11 cellular contexts compared by ENCODE assay signal in genomic region chr9:134544388-134545212, GRCh38.
DNase-seq lines count a peak whose midpoint lies in the region; ATAC-seq, FAIRE-seq and TF ChIP-seq lines count a peak whose summit lies in the region.
"Had no signal": no experiment of that assay in that cellular context is flagged by ENCODE, and none has a peak within 500 bp of the region (broad histone marks: within the 10 kb centered on the region; RNA-seq: fewer than 3 reads in every experiment).

No MANE protein-coding gene starts in this region.

- H3K27me3 Mint-ChIP-seq in nephron (ENCODE audit: low read depth): peaks cover 5% of the 10 kb centered on the region

- no peaks in the 10 kb centered on the region for H3K36me3 Mint-ChIP-seq in nephron (ENCODE audit: low read depth)
- H3K36me3 Mint-ChIP-seq: CD8-positive, alpha-beta T cell had no signal

- peak overlapping the region; percentile 66 to 91 (median 80) for H3K27ac Mint-ChIP-seq in nephron
- H3K27ac Mint-ChIP-seq: CD8-positive, alpha-beta T cell had no signal

- no peak for TF ChIP-seq POLR2A in GM12891 (IDR thresholded peaks at IDR 0.05; ENCODE audit: low read depth, low read length)

- no peak for TF ChIP-seq CTCF in fibroblast of villous mesenchyme (IDR thresholded peaks at IDR 0.05; ENCODE audit: insufficient read depth, low read depth, low read length)
- no peak for TF ChIP-seq CTCF in nephron (IDR thresholded peaks at IDR 0.05; ENCODE audit: unreplicated experiment in 3 of 3)

- H3K4me1 Mint-ChIP-seq in nephron: peaks cover 59% of the 10 kb centered on the region

- ATAC-seq in GM21786 (IDR thresholded peaks at IDR 0.05; ENCODE audit: unreplicated experiment): no peak
- no peak for ATAC-seq in GM18519 (IDR thresholded peaks at IDR 0.05; ENCODE audit: low FRiP score, unreplicated experiment)
- ATAC-seq: CD8-positive, alpha-beta T cell had no signal

- peaks cover 2% of the 10 kb centered on the region for H3K9me3 Mint-ChIP-seq in nephron
- H3K9me3 Mint-ChIP-seq: CD8-positive, alpha-beta T cell had no signal

- FAIRE-seq in GM12891 (lab: Jason Lieb, UNC): no peak
- FAIRE-seq: GM19239 had no signal

- H3K4me3 ChIP-seq in fibroblast of villous mesenchyme (ENCODE audit: low read depth, low read length): no peak overlapping the region
- H3K4me3 ChIP-seq: thyroid gland had no signal

- H3K4me3 Mint-ChIP-seq in nephron: no peak overlapping the region
- H3K4me3 Mint-ChIP-seq: CD8-positive, alpha-beta T cell had no signal

- DNase-seq in AG20443 (ENCODE audit: low spot score): peak; percentile 63
- peak; percentile 26 for DNase-seq in RKO (ENCODE audit: low spot score)
- DNase-seq in fibroblast of villous mesenchyme (ENCODE audit: low read depth): peak; percentile 83
- no peak for DNase-seq in cerebellar nuclear complex (lab: John Stamatoyannopoulos, UW)
- no peak for DNase-seq in GM12891 (ENCODE audit: insufficient read length, low spot score)
- DNase-seq: CD8-positive, alpha-beta T cell; thyroid gland had no signal

TF ChIP-seq in GM12891, 5 proteins besides CTCF, POLR2A, EP300 and RAD21:
- TF ChIP-seq PAX5 (IDR thresholded peaks at IDR 0.05; ENCODE audit: insufficient read depth, low read length, severe bottlenecking) (no peak), TAF1 (IDR thresholded peaks at IDR 0.05; ENCODE audit: low read depth, low read length) (no peak), POU2F2 (IDR thresholded peaks at IDR 0.05; ENCODE audit: low read depth, low read length) (no peak), POLR2AphosphoS5 (IDR thresholded peaks at IDR 0.05; ENCODE audit: low read depth, low read length) (no peak), SPI1 (IDR thresholded peaks at IDR 0.05; ENCODE audit: low read depth, low read length) (no peak)

Comparison
In these comparisons a context has a peak if more than half of its experiments do, and no peak if none do; other contexts are left out.
1. DNase-seq: peak in AG20443 (single experiment), RKO (single experiment) and fibroblast of villous mesenchyme (single experiment); none in cerebellar nuclear complex (0 of 2) and GM12891 (single experiment).